8 cellular contexts compared by ENCODE assay signal in genomic region chr15:34549381-34549809, GRCh38. TPM values are rescaled to one million over a fixed set of nuclear protein-coding genes. Genes with fewer than 3 reads are reported as not detected.
A peak's percentile ranks its signal among the peaks of the same experiment; 100 is the strongest.
DNase-seq lines count a peak whose midpoint lies in the region; ATAC-seq lines count a peak whose summit lies in the region.
"Not testable (repeated sequence)": the region's sequence is repeated elsewhere in the genome, so short reads cannot be mapped to it uniquely, and the experiment has no call there.

No MANE protein-coding gene starts in this region.

- ATAC-seq in GM18502 (IDR thresholded peaks at IDR 0.05; ENCODE audit: poor library complexity, unreplicated experiment) (peak; percentile 66), GM19025 (IDR thresholded peaks at IDR 0.05; ENCODE audit: low read depth, unreplicated experiment) (peak; percentile 60), GM21381 (IDR thresholded peaks at IDR 0.05; ENCODE audit: unreplicated experiment) (peak; percentile 63), HG02642 (IDR thresholded peaks at IDR 0.05; ENCODE audit: poor library complexity, unreplicated experiment) (peak; percentile 52), HG03064 (IDR thresholded peaks at IDR 0.05; ENCODE audit: low read depth, unreplicated experiment) (peak; percentile 52), HG03442 (IDR thresholded peaks at IDR 0.05; ENCODE audit: unreplicated experiment) (peak; percentile 53)
- ATAC-seq in activated T-cell treated with anti-CD3 and anti-CD28 coated beads, Interleukin-2, amount 50 U/mL, for 4 hours = peak; percentile 81 to 88
- ATAC-seq in natural killer cell treated with Interleukin-12 subunit alpha and Interleukin-12 subunit beta and Interleukin-15 and Interleukin-18, amount 100 ng/mL, for 72 hours = peak; percentile 71 to 90

- not testable (repeated sequence) for H3K4me3 Mint-ChIP-seq in activated T-cell treated with anti-CD3 and anti-CD28 coated beads, Interleukin-2, amount 50 U/mL, for 4 hours; natural killer cell treated with Interleukin-12 subunit alpha and Interleukin-12 subunit beta and Interleukin-15 and Interleukin-18, amount 100 ng/mL, for 72 hours

- not testable (repeated sequence) for DNase-seq in activated T-cell treated with anti-CD3 and anti-CD28 coated beads, Interleukin-2, amount 50 U/mL, for 4 hours; natural killer cell treated with Interleukin-12 subunit alpha and Interleukin-12 subunit beta and Interleukin-15 and Interleukin-18, amount 100 ng/mL, for 72 hours (ENCODE audit: low spot score)

- H3K4me1 Mint-ChIP-seq in activated T-cell treated with anti-CD3 and anti-CD28 coated beads, Interleukin-2, amount 50 U/mL, for 4 hours (ENCODE audit: low read depth); natural killer cell treated with Interleukin-12 subunit alpha and Interleukin-12 subunit beta and Interleukin-15 and Interleukin-18, amount 100 ng/mL, for 72 hours (ENCODE audit: low read depth in 2 of 2): not testable (repeated sequence)

- not testable (repeated sequence) for H3K27ac Mint-ChIP-seq in natural killer cell treated with Interleukin-12 subunit alpha and Interleukin-12 subunit beta and Interleukin-15 and Interleukin-18, amount 100 ng/mL, for 72 hours

- H3K36me3 Mint-ChIP-seq in activated T-cell treated with anti-CD3 and anti-CD28 coated beads, Interleukin-2, amount 50 U/mL, for 4 hours (ENCODE audit: insufficient read depth); natural killer cell treated with Interleukin-12 subunit alpha and Interleukin-12 subunit beta and Interleukin-15 and Interleukin-18, amount 100 ng/mL, for 72 hours: not testable (repeated sequence)

- H3K27me3 Mint-ChIP-seq in activated T-cell treated with anti-CD3 and anti-CD28 coated beads, Interleukin-2, amount 50 U/mL, for 4 hours (ENCODE audit: low read depth); natural killer cell treated with Interleukin-12 subunit alpha and Interleukin-12 subunit beta and Interleukin-15 and Interleukin-18, amount 100 ng/mL, for 72 hours: not testable (repeated sequence)

- not testable (repeated sequence) for H3K9me3 Mint-ChIP-seq in activated T-cell treated with anti-CD3 and anti-CD28 coated beads, Interleukin-2, amount 50 U/mL, for 4 hours; natural killer cell treated with Interleukin-12 subunit alpha and Interleukin-12 subunit beta and Interleukin-15 and Interleukin-18, amount 100 ng/mL, for 72 hours

RNA-seq across cellular contexts. Expression of gene GOLGA8B, which starts 34.1 kb away (rescaled TPM):
- 100 to 1,000 TPM in 2 of 3 donors, 10 to 100 TPM in 1; 65.5 to 159 (median 135) TPM for total RNA-seq in activated T-cell treated with anti-CD3 and anti-CD28 coated beads, Interleukin-2, amount 50 U/mL, for 4 hours
- 100 to 1,000 TPM; 115 to 234 TPM for total RNA-seq in natural killer cell treated with Interleukin-12 subunit alpha and Interleukin-12 subunit beta and Interleukin-15 and Interleukin-18, amount 100 ng/mL, for 72 hours
